In genomic region chr1:150236614-150236934, GRCh38 we compare ENCODE assay signal across 8 cellular contexts. TPM values are rescaled to one million over a fixed set of nuclear protein-coding genes. Genes with fewer than 3 reads are reported as not detected.
DNase-seq lines count a peak whose midpoint lies in the region; ATAC-seq lines count a peak whose summit lies in the region.
"Had no signal": no experiment of that assay in that cellular context is flagged by ENCODE, and none has a peak within 500 bp of the region (broad histone marks: within the 10 kb centered on the region; RNA-seq: fewer than 3 reads in every experiment).

No MANE protein-coding gene starts in this region.

- H3K4me3 ChIP-seq in HAP-1 (peak overlapping the region; percentile 71), SJSA1 (peak overlapping the region; percentile 90), iPS-18c (ENCODE audit: insufficient read depth, low read depth, low read length) (peak overlapping the region; percentile 49), subcutaneous abdominal adipose tissue (ENCODE audit: low read depth in 1 of 5, low read length in 5 of 5) (peak overlapping the region; percentile 89 to 96 (median 94))

- H3K27ac ChIP-seq in SJSA1 = peak overlapping the region; percentile 81
- peak overlapping the region; percentile 94 for H3K27ac ChIP-seq in subcutaneous abdominal adipose tissue (ENCODE audit: low read depth, low read length)

- H3K9me3 ChIP-seq in HAP-1 (no peaks in the 10 kb centered on the region), SJSA1 (replicated peaks) (no peaks in the 10 kb centered on the region), iPS-18c (ENCODE audit: control insufficient read depth, insufficient read depth, low read length) (no peaks in the 10 kb centered on the region), subcutaneous abdominal adipose tissue (ENCODE audit: control insufficient read depth in 5 of 5, low read length in 5 of 5) (no peaks in the 10 kb centered on the region)

- peaks cover 1% of the 10 kb centered on the region; the same call in 1 of the 2 replicates for H3K36me3 ChIP-seq in HAP-1 (replicated peaks)
- H3K36me3 ChIP-seq in SJSA1 = peaks cover 16% of the 10 kb centered on the region
- no peaks in the 10 kb centered on the region for H3K36me3 ChIP-seq in subcutaneous abdominal adipose tissue (ENCODE audit: control insufficient read depth in 5 of 5, insufficient read depth in 5 of 5, low read length in 5 of 5)

- in situ Hi-C loops in HAP-1 (cut with MboI; ENCODE audit: low sequenced_read_pairs) = no loop called here

- H3K27me3 ChIP-seq in HAP-1 (ENCODE audit: low read depth) (no peaks in the 10 kb centered on the region), SJSA1 (replicated peaks) (no peaks in the 10 kb centered on the region), subcutaneous abdominal adipose tissue (ENCODE audit: control insufficient read depth in 5 of 5, insufficient read depth in 4 of 5, low read length in 5 of 5) (no peaks in the 10 kb centered on the region)

- H3K4me1 ChIP-seq in HAP-1 (peaks cover 20% of the 10 kb centered on the region), SJSA1 (replicated peaks) (peaks cover 13% of the 10 kb centered on the region), subcutaneous abdominal adipose tissue (ENCODE audit: control insufficient read depth in 5 of 5, insufficient read depth in 5 of 5, low read length in 5 of 5) (peaks cover 0 to 32% (median 23%) of the 10 kb centered on the region in 5 donors)

- DNase-seq in HAP-1 (ENCODE audit: low spot score in 2 of 2) = peak in 1 of 2 experiments; percentile 23
- DNase-seq in SJSA1 (ENCODE audit: low read depth in 1 of 2, low spot score in 2 of 2) = peak in 1 of 2 experiments; percentile 4
- DNase-seq in SW480 (ENCODE audit: low spot score) = no peak

- no peak for ATAC-seq in GM21447 (IDR thresholded peaks at IDR 0.05; ENCODE audit: unreplicated experiment)
- no peak for ATAC-seq in HG03442 (IDR thresholded peaks at IDR 0.05; ENCODE audit: unreplicated experiment)

- peak overlapping the region in 3 of 5 donors; percentile 80 to 96 (median 93) for H3K9ac ChIP-seq in subcutaneous abdominal adipose tissue (ENCODE audit: low read length in 5 of 5)

RNA-seq across cellular contexts. Expression of gene ANP32E, which starts 0.7 kb away (rescaled TPM):
- 95.3 and 103 TPM in 2 replicates for total RNA-seq in SJSA1 (2014; rRNA removed; shearing (Covaris generic))

RNA-seq across cellular contexts. Expression of gene CA14, which starts 21.0 kb away (rescaled TPM):
- total RNA-seq in SJSA1 (2014; rRNA removed; shearing (Covaris generic)) = not detected in 2 replicates
- total RNA-seq: activated CD4-positive, alpha-beta T cell treated with anti-CD3 and anti-CD28 coated beads, Interleukin-2, amount 10 ng/mL, durations not matched to agents 24 days and 14 days had no signal

RNA-seq across cellular contexts. Expression of gene APH1A, which starts 32.2 kb away (rescaled TPM):
- 113 and 122 TPM in 2 replicates for total RNA-seq in SJSA1 (2014; rRNA removed; shearing (Covaris generic))

RNA-seq across cellular contexts. Expression of gene C1orf54, which starts 36.0 kb away (rescaled TPM):
- 0.21 TPM in 1 of 2 replicates, not detected in the other for total RNA-seq in SJSA1 (2014; rRNA removed; shearing (Covaris generic))

RNA-seq across cellular contexts. Expression of gene CIART, which starts 45.8 kb away (rescaled TPM):
- 5.9 and 6.1 TPM in 2 replicates for total RNA-seq in SJSA1 (2014; rRNA removed; shearing (Covaris generic))
